11 cellular contexts compared by ENCODE assay signal in genomic region chr22:45867118-45867905, GRCh38.
DNase-seq lines count a peak whose midpoint lies in the region; ATAC-seq and TF ChIP-seq lines count a peak whose summit lies in the region.
"Had no signal": no experiment of that assay in that cellular context is flagged by ENCODE, and none has a peak within 500 bp of the region (broad histone marks: within the 10 kb centered on the region; RNA-seq: fewer than 3 reads in every experiment).

No MANE protein-coding gene starts in this region.

- 2 to 4% methylated on average over 75 to 79 of the region's 87 CpGs for WGBS in mesodermal cell (ENCODE audit: insufficient coverage in 2 of 2), 2 experiments

- ATAC-seq in GM18868 (IDR thresholded peaks at IDR 0.05; ENCODE audit: unreplicated experiment) (no peak), HG02884 (IDR thresholded peaks at IDR 0.05; ENCODE audit: unreplicated experiment) (no peak), HG03571 (IDR thresholded peaks at IDR 0.05; ENCODE audit: unreplicated experiment) (no peak)

- H3K36me3 ChIP-seq in mesodermal cell (ENCODE audit: control insufficient read depth, insufficient read depth, low read length): no peaks in the 10 kb centered on the region

- no peak overlapping the region for H3K4me3 ChIP-seq in fibroblast of pulmonary artery (replicated peaks; ENCODE audit: low read depth, low read length)
- H3K4me3 ChIP-seq in mesodermal cell (ENCODE audit: extremely low read depth, insufficient read depth, low read length, poor library complexity, severe bottlenecking): peak overlapping the region; percentile 26

- DNase-seq in NCI-H69 (lab: John Stamatoyannopoulos, UW) (peak; percentile 35), fibroblast of pulmonary artery (ENCODE audit: low read depth) (peak; percentile 29), DMS153 treated with DMSO at 0.1 percent for 48 hours (lab: John Stamatoyannopoulos, UW; ENCODE audit: unreplicated experiment) (no peak)
- DNase-seq: activated naive CD4-positive, alpha-beta T cell treated with anti-CD3 and anti-CD28 coated beads, Interleukin-2, amount 50 U/mL, for 16 hours; midbrain had no signal

- peak; percentile 33 for TF ChIP-seq CTCF in 22Rv1 (IDR thresholded peaks at IDR 0.05)
- TF ChIP-seq CTCF in fibroblast of pulmonary artery (IDR thresholded peaks at IDR 0.05; ENCODE audit: low read length, missing control alignments): no peak

- H3K9me3 ChIP-seq in mesodermal cell (ENCODE audit: control insufficient read depth, low read length): peaks cover under 1% of the 10 kb centered on the region

- H3K27ac ChIP-seq in 22Rv1 (no peak overlapping the region), mesodermal cell (ENCODE audit: low read depth, low read length, severe bottlenecking) (no peak overlapping the region)
- H3K27ac ChIP-seq: C4-2B had no signal

- H3K4me1 ChIP-seq in mesodermal cell (ENCODE audit: control insufficient read depth, insufficient read depth, low read length, poor library complexity, severe bottlenecking): peaks cover 15% of the 10 kb centered on the region
